Comparison of ENCODE assay signal across 1 cellular context in genomic region chr20:23659989-23660837, GRCh38.
TF ChIP-seq lines count a peak whose summit lies in the region.

No MANE protein-coding gene starts in this region.

TF ChIP-seq in K562, 482 proteins besides CTCF, POLR2A, EP300 and RAD21 (continued from another document and continues in another):
- TF ChIP-seq MLX (CRISPR knock-in tag; conservative IDR thresholded peaks at IDR 0.05) (no peak), BHLHE40 (IDR thresholded peaks at IDR 0.05; ENCODE audit: low read length) (peak; percentile 58), FOXK1 (CRISPR knock-in tag; IDR thresholded peaks at IDR 0.05; ENCODE audit: borderline replicate concordance) (no peak), ZNF224 (CRISPR knock-in tag; IDR thresholded peaks at IDR 0.05) (no peak), RBBP5 (IDR thresholded peaks at IDR 0.05; ENCODE audit: borderline replicate concordance, insufficient read depth, low read length, poor library complexity, severe bottlenecking) (peak; percentile 34), ARID1B (IDR thresholded peaks at IDR 0.05) (no peak; the same call in none of the 2 replicates), CBFA2T2 (conservative IDR thresholded peaks at IDR 0.05) (0 out of 2 replicates have a peak, but pooled peaks have one; percentile 18), GTF2F1 (IDR thresholded peaks at IDR 0.05; ENCODE audit: low read depth, low read length) (no peak), MYC (IDR thresholded peaks at IDR 0.05; ENCODE audit: low read depth, low read length) (no peak; the same call in 1 of the 2 replicates), MYC (CRISPR knock-in tag; IDR thresholded peaks at IDR 0.05; ENCODE audit: borderline replicate concordance, low read depth) (no peak), CEBPZ (IDR thresholded peaks at IDR 0.05; ENCODE audit: borderline replicate concordance, low read depth, low read length) (no peak), MAZ (CRISPR knock-in tag; conservative IDR thresholded peaks at IDR 0.05 in 1 of 2, IDR thresholded peaks at IDR 0.05 in 1 of 2) (no peak), TEAD4 (IDR thresholded peaks at IDR 0.05; ENCODE audit: low read length) (no peak), TEAD4 (CRISPR knock-in tag; IDR thresholded peaks at IDR 0.05; ENCODE audit: borderline replicate concordance) (no peak), HEY1 (CRISPR knock-in tag; IDR thresholded peaks at IDR 0.05; ENCODE audit: borderline replicate concordance) (no peak), DPF2 (IDR thresholded peaks at IDR 0.05) (peak; percentile 46; the same call in 1 of the 2 replicates), LEF1 (IDR thresholded peaks at IDR 0.05) (peak; percentile 82), ZNF644 (tag; IDR thresholded peaks at IDR 0.05; ENCODE audit: low read depth) (no peak), MEF2D (tag; conservative IDR thresholded peaks at IDR 0.05; ENCODE audit: low read depth) (no peak), SMARCA5 (IDR thresholded peaks at IDR 0.05) (0 out of 2 replicates have a peak, but pooled peaks have one; percentile 46), CAMTA2 (CRISPR knock-in tag; conservative IDR thresholded peaks at IDR 0.05) (no peak), MCM7 (IDR thresholded peaks at IDR 0.05) (no peak), KHSRP (IDR thresholded peaks at IDR 0.05) (no peak), CREM (IDR thresholded peaks at IDR 0.05; ENCODE audit: low read depth) (no peak), RBM39 (optimal IDR thresholded peaks at IDR 0.05; ENCODE audit: low read depth, low read length) (no peak), ZNF592 (IDR thresholded peaks at IDR 0.05) (peak; percentile 54; the same call in 1 of the 2 replicates), TFAP4 (CRISPR knock-in tag; IDR thresholded peaks at IDR 0.05; ENCODE audit: borderline replicate concordance) (no peak; the same call in 1 of the 2 replicates), ZBED1 (IDR thresholded peaks at IDR 0.05) (no peak), CBX5 (IDR thresholded peaks at IDR 0.05; ENCODE audit: borderline replicate concordance, low read depth) (no peak), ZC3H8 (IDR thresholded peaks at IDR 0.05) (no peak), NFE2 (IDR thresholded peaks at IDR 0.05; ENCODE audit: low read depth) (no peak), SRSF7 (optimal IDR thresholded peaks at IDR 0.05; ENCODE audit: low read depth, low read length) (no peak), ZNF584 (CRISPR knock-in tag; IDR thresholded peaks at IDR 0.05; ENCODE audit: low read depth) (no peak), HMBOX1 (IDR thresholded peaks at IDR 0.05) (no peak), NCOR1 (IDR thresholded peaks at IDR 0.05) (no peak), BRD9 (IDR thresholded peaks at IDR 0.05; ENCODE audit: low read depth, partially characterized antibody) (no peak), XRCC3 (IDR thresholded peaks at IDR 0.05) (no peak), STAT6 (CRISPR knock-in tag; IDR thresholded peaks at IDR 0.05) (no peak), KDM1A (IDR thresholded peaks at IDR 0.05) (no peak), MAFF (IDR thresholded peaks at IDR 0.05; ENCODE audit: low read length) (no peak), HDAC1 (IDR thresholded peaks at IDR 0.05) (peak in 1 of 2 experiments; percentile 59; a peak in 2 of 4 replicates), BCOR (IDR thresholded peaks at IDR 0.05) (0 out of 2 replicates have a peak, but pooled peaks have one; percentile 29), NBN (IDR thresholded peaks at IDR 0.05; ENCODE audit: low read depth) (peak; percentile 47; the same call in 1 of the 2 replicates), TAF9B (IDR thresholded peaks at IDR 0.05; ENCODE audit: partially characterized antibody) (peak; percentile 50), YY1 (IDR thresholded peaks at IDR 0.05; ENCODE audit: borderline replicate concordance in 1 of 3, control insufficient read depth in 1 of 3, extremely low read depth in 1 of 3, insufficient read depth in 3 of 3, insufficient read length in 1 of 3, insufficient replicate concordance in 2 of 3, low read depth in 1 of 3, low read length in 2 of 3) (no peak), BMI1 (IDR thresholded peaks at IDR 0.05; ENCODE audit: low read length) (no peak), ZNF518B (CRISPR knock-in tag; IDR thresholded peaks at IDR 0.05) (no peak), MLLT1 (IDR thresholded peaks at IDR 0.05) (peak in 1 of 2 experiments; percentile 53; a peak in 1 of 4 replicates)
